In the genomic region with DNA sequence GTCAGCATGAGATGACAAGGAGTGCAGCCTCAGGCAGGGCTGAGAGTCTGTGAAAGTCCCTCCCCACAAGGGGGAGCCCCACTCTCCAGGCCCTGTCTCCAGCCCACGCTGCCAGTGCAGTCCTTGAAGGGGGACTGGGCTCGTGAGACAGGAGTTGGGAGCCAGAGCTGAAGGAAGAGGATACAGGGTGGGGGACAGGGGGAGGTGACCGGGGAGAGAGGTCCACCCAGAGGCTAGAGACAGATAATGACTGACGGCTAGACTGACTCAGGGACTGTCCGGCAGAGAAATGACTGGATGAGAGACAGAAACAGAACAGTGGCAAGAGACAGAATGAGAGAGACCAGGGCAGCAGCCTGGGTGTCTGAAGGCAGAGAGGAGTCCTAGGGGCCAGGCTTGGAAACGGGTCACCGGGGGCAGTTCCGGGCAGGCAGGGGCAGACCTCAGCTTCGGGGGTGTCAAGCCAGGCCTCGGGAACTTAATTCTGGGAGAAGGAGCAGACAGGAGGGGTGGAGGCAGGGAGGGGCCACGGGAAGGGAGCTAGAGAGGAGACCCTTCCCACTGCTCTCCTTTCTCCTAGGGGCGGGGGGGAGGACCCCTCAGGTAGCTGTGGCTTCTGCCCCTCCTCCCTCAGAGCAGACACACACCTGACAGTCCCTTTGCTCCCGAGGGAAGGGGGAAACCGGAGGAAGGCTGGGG, we compare ENCODE assay signal across 8 cellular contexts. TPM values are rescaled to one million over a fixed set of nuclear protein-coding genes. Genes with fewer than 3 reads are reported as not detected.
DNase-seq lines count a peak whose midpoint lies in the region; ATAC-seq and TF ChIP-seq lines count a peak whose summit lies in the region.

No MANE protein-coding gene starts in this region.

- no peak overlapping the region for H3K4me3 ChIP-seq in ovary
- H3K4me3 ChIP-seq in aorta (ENCODE audit: low read length in 2 of 2) = no peak overlapping the region

- in situ Hi-C loops in KBM-7 (cut with MboI; ENCODE audit: low pct_unique_long_range_greater_than_20kb, low sequenced_read_pairs) = no loop called here

- H3K36me3 ChIP-seq in ovary (no peaks in the 10 kb centered on the region), aorta (ENCODE audit: control insufficient read depth in 1 of 2, insufficient read depth in 2 of 2, low read length in 1 of 2) (peaks cover 0 to 1% of the 10 kb centered on the region in 2 donors)

- H3K9me3 ChIP-seq in ovary (no peaks in the 10 kb centered on the region), aorta (ENCODE audit: control insufficient read depth, low read length) (no peaks in the 10 kb centered on the region)

- TF ChIP-seq CTCF in foreskin keratinocyte (conservative IDR thresholded peaks at IDR 0.05) = peak; percentile 79
- peak; percentile 17 to 22 (median 19) for TF ChIP-seq CTCF in ovary (IDR thresholded peaks at IDR 0.05)

- H3K27ac ChIP-seq in foreskin keratinocyte (no peak overlapping the region), ovary (no peak overlapping the region), aorta (ENCODE audit: low read depth in 1 of 2, low read length in 2 of 2) (no peak overlapping the region)

- no peaks in the 10 kb centered on the region for H3K4me1 ChIP-seq in foreskin keratinocyte
- no peaks in the 10 kb centered on the region for H3K4me1 ChIP-seq in ovary (ENCODE audit: insufficient read depth)
- H3K4me1 ChIP-seq in aorta (ENCODE audit: control insufficient read depth in 1 of 2, insufficient read depth in 2 of 2, low read length in 2 of 2) = no peaks in the 10 kb centered on the region

- ATAC-seq in GM21381 (IDR thresholded peaks at IDR 0.05; ENCODE audit: unreplicated experiment) = peak; percentile 48
- peak; percentile 75 for ATAC-seq in foreskin keratinocyte
- peak; percentile 61 for ATAC-seq in aorta (ENCODE audit: low FRiP score)

- WGBS in ovary, 3 donors = 8 to 18% (median 10%) methylated on average over 14 of the region's 14 CpGs
- 27 to 31% methylated on average over 13 to 14 of the region's 14 CpGs for WGBS in aorta, 2 donors

- no peak for TF ChIP-seq POLR2A in ovary (IDR thresholded peaks at IDR 0.05)

- no peak for TF ChIP-seq EP300 in ovary (IDR thresholded peaks at IDR 0.05)

- intact Hi-C loops in ovary (cut with DNase I) (loop anchor here in 3 of 4 donors (2.0 to 5.0 kb wide), 2 partner anchors 69 to 70 kb away; no protein-coding TSS in a partner anchor), aorta (cut with DNase I) (loop anchor here in 1 of 2 donors (10.0 kb wide), 1 partner anchor 502 kb away; no protein-coding TSS in a partner anchor)

- DNase-seq in Ammon's horn (ENCODE audit: low spot score) = peak; percentile 69
- peak; percentile 88 for DNase-seq in KBM-7
- peak; percentile 73 for DNase-seq in activated T-cell treated with anti-CD3 and anti-CD28 coated beads, Interleukin-2, amount 50 U/mL, for 1 hour
- DNase-seq in foreskin keratinocyte = peak in 1 of 2 donors; percentile 64
- peak in 3 of 5 donors; percentile 46 to 59 (median 55) for DNase-seq in ovary
- DNase-seq in aorta = peak; percentile 74 to 88
- no peak for DNase-seq in OCI-M1 (lab: John Stamatoyannopoulos, UW)

- H3K27me3 ChIP-seq in foreskin keratinocyte = no peaks in the 10 kb centered on the region
- H3K27me3 ChIP-seq in ovary = no peaks in the 10 kb centered on the region
- no peaks in the 10 kb centered on the region for H3K27me3 ChIP-seq in aorta (ENCODE audit: control insufficient read depth in 1 of 2, insufficient read depth in 2 of 2, low read length in 1 of 2)

RNA-seq across cellular contexts. Expression of gene CDH24, which starts 0.9 kb away (rescaled TPM):
- total RNA-seq in foreskin keratinocyte = 7.1 and 8.5 TPM in 2 replicates
- 7.6 and 10.3 TPM in 2 replicates for polyA plus RNA-seq in foreskin keratinocyte
- 1 to 10 TPM; 1.0 to 6.6 (median 2.3) TPM for total RNA-seq in ovary
- polyA plus RNA-seq in ovary = 1 to 10 TPM; 2.1 to 5.5 TPM
- total RNA-seq in aorta = 10 to 100 TPM in 1 of 2 donors, 1 to 10 TPM in 1; 3.4 to 11.4 TPM
- 1 to 10 TPM in 1 of 2 donors, not detected in 1; 4.1 TPM for polyA plus RNA-seq in aorta

RNA-seq across cellular contexts. Expression of gene PSMB11, which starts 14.4 kb away (rescaled TPM):
- total RNA-seq in foreskin keratinocyte = not detected in 2 replicates
- not detected in 2 replicates for polyA plus RNA-seq in foreskin keratinocyte
- total RNA-seq in ovary = not detected
- not detected for polyA plus RNA-seq in ovary
- not detected for total RNA-seq in aorta
- polyA plus RNA-seq in aorta = not detected

RNA-seq across cellular contexts. Expression of gene PSMB5, which starts 21.7 kb away (rescaled TPM):
- 184 and 230 TPM in 2 replicates for total RNA-seq in foreskin keratinocyte
- 262 and 290 TPM in 2 replicates for polyA plus RNA-seq in foreskin keratinocyte
- 100 to 1,000 TPM in 1 of 7 donors, 10 to 100 TPM in 6; 65.3 to 144 (median 77.4) TPM for total RNA-seq in ovary
- 100 to 1,000 TPM in 1 of 2 donors, 10 to 100 TPM in 1; 79.9 to 112 TPM for polyA plus RNA-seq in ovary
- 10 to 100 TPM; 67.7 to 68.4 TPM for total RNA-seq in aorta
- polyA plus RNA-seq in aorta = 100 to 1,000 TPM; 103 to 116 TPM

RNA-seq across cellular contexts. Expression of gene ACIN1, which starts 38.5 kb away (rescaled TPM):
- total RNA-seq in foreskin keratinocyte (101 and 112 TPM in 2 replicates), ovary (100 to 1,000 TPM in 5 of 7 donors, 10 to 100 TPM in 2; 83.3 to 162 (median 135) TPM), aorta (100 to 1,000 TPM; 134 to 183 TPM)
- polyA plus RNA-seq in foreskin keratinocyte (74.5 and 82.6 TPM in 2 replicates), ovary (100 to 1,000 TPM in 1 of 2 donors, 10 to 100 TPM in 1; 95.4 to 165 TPM), aorta (100 to 1,000 TPM in 1 of 2 donors, 10 to 100 TPM in 1; 34.1 to 147 TPM)

RNA-seq across cellular contexts. Expression of gene C14orf119, which starts 38.9 kb away (rescaled TPM):
- total RNA-seq in foreskin keratinocyte = 76.7 and 80.2 TPM in 2 replicates
- polyA plus RNA-seq in foreskin keratinocyte = 86.6 and 91.2 TPM in 2 replicates
- total RNA-seq in ovary = 10 to 100 TPM; 13.8 to 47.2 (median 41.5) TPM
- 10 to 100 TPM; 31.4 to 55.6 TPM for polyA plus RNA-seq in ovary
- 10 to 100 TPM; 37.6 to 41.4 TPM for total RNA-seq in aorta
- 10 to 100 TPM; 27.8 to 32.2 TPM for polyA plus RNA-seq in aorta
